Comparison of ENCODE assay signal across 11 cellular contexts in genomic region chr13:113976711-113977684, GRCh38. TPM values are rescaled to one million over a fixed set of nuclear protein-coding genes. Genes with fewer than 3 reads are reported as not detected.
DNase-seq lines count a peak whose midpoint lies in the region; ATAC-seq and TF ChIP-seq lines count a peak whose summit lies in the region.
"Had no signal": no experiment of that assay in that cellular context is flagged by ENCODE, and none has a peak within 500 bp of the region (broad histone marks: within the 10 kb centered on the region; RNA-seq: fewer than 3 reads in every experiment).

No MANE protein-coding gene starts in this region.

- H3K36me3 ChIP-seq in kidney epithelial cell (ENCODE audit: control insufficient read depth, insufficient read depth, low read length), result peaks cover 3% of the 10 kb centered on the region
- H3K36me3 ChIP-seq in thoracic aorta, result peaks cover 39% of the 10 kb centered on the region

- peak overlapping the region; percentile 65 for H3K27ac Mint-ChIP-seq in activated naive CD4-positive, alpha-beta T cell treated with anti-CD3 and anti-CD28 coated beads for 36 hours
- H3K27ac Mint-ChIP-seq in WTC11, result peak overlapping the region; percentile 27; the same call in 1 of the 2 replicates
- H3K27ac Mint-ChIP-seq: B cell, endodermal cell had no signal

- H3K9me3 ChIP-seq in thoracic aorta, result no peaks in the 10 kb centered on the region
- H3K9me3 ChIP-seq: Peyer's patch had no signal

- POLR2A ChIA-PET in WTC11 (lab: Charles Lee), result no interaction called here

- H3K4me3 Mint-ChIP-seq in activated naive CD4-positive, alpha-beta T cell treated with anti-CD3 and anti-CD28 coated beads for 36 hours, result no peak overlapping the region
- H3K4me3 Mint-ChIP-seq in WTC11, result no peak overlapping the region
- H3K4me3 Mint-ChIP-seq: B cell, endodermal cell had no signal

- no peak for DNase-seq in activated naive CD4-positive, alpha-beta T cell treated with anti-CD3 and anti-CD28 coated beads for 36 hours
- no peak for DNase-seq in activated naive CD4-positive, alpha-beta T cell treated with Interleukin-2 at 50 U/mL for 16 hours
- DNase-seq in WTC11 (ENCODE audit: low spot score) (peak; percentile 8), kidney epithelial cell (ENCODE audit: low read depth) (peak; percentile 37), thoracic aorta (ENCODE audit: low spot score) (peak; percentile 2)
- DNase-seq in activated effector memory CD4-positive, alpha-beta T cell treated with Interleukin-2 at 50 U/mL for 16 hours, result no peak
- DNase-seq: endodermal cell had no signal

- H3K27ac ChIP-seq in thoracic aorta, result peak overlapping the region; percentile 51 to 69
- H3K27ac ChIP-seq: Peyer's patch had no signal

- no peaks in the 10 kb centered on the region for H3K27me3 Mint-ChIP-seq in activated naive CD4-positive, alpha-beta T cell treated with anti-CD3 and anti-CD28 coated beads for 36 hours (ENCODE audit: low read depth)
- H3K27me3 Mint-ChIP-seq in WTC11 (ENCODE audit: low read depth), result no peaks in the 10 kb centered on the region
- H3K27me3 Mint-ChIP-seq: B cell had no signal

- no peak; the same call in 1 of the 2 replicates for ATAC-seq in WTC11
- ATAC-seq in thoracic aorta (ENCODE audit: insufficient number of reproducible peaks, low FRiP score, low read depth), result peak; percentile 61
- no peak for ATAC-seq in GM21717 (IDR thresholded peaks at IDR 0.05; ENCODE audit: unreplicated experiment)
- no peak for ATAC-seq in HG02970 (IDR thresholded peaks at IDR 0.05; ENCODE audit: low FRiP score, unreplicated experiment)

- H3K9me3 Mint-ChIP-seq in activated naive CD4-positive, alpha-beta T cell treated with anti-CD3 and anti-CD28 coated beads for 36 hours, result no peaks in the 10 kb centered on the region
- H3K9me3 Mint-ChIP-seq in WTC11, result peaks cover 7% of the 10 kb centered on the region
- H3K9me3 Mint-ChIP-seq: endodermal cell had no signal

- intact Hi-C loops in activated naive CD4-positive, alpha-beta T cell treated with anti-CD3 and anti-CD28 coated beads for 36 hours (cut with micrococcal nuclease), result no loop called here

- H3K36me3 Mint-ChIP-seq in activated naive CD4-positive, alpha-beta T cell treated with anti-CD3 and anti-CD28 coated beads for 36 hours (ENCODE audit: low read depth), result peaks cover 31% of the 10 kb centered on the region
- peaks cover 22% of the 10 kb centered on the region for H3K36me3 Mint-ChIP-seq in WTC11

- peaks cover 13 to 20% of the 10 kb centered on the region in 2 donors for H3K4me1 ChIP-seq in thoracic aorta (ENCODE audit: control insufficient read depth in 1 of 2, low read depth in 2 of 2)
- H3K4me1 ChIP-seq: Peyer's patch had no signal

- no peak for TF ChIP-seq CTCF in WTC11 (IDR thresholded peaks at IDR 0.05)
- no peak for TF ChIP-seq CTCF in kidney epithelial cell (IDR thresholded peaks at IDR 0.05; ENCODE audit: insufficient read depth, low read length, poor library complexity, severe bottlenecking)
- TF ChIP-seq CTCF in thoracic aorta (IDR thresholded peaks at IDR 0.05), result no peak

- CTCF ChIA-PET in activated naive CD4-positive, alpha-beta T cell treated with anti-CD3 and anti-CD28 coated beads for 36 hours (lab: Charles Lee), result no interaction called here
- CTCF ChIA-PET in WTC11 (lab: Charles Lee), result no interaction called here

- no peaks in the 10 kb centered on the region for H3K4me1 Mint-ChIP-seq in activated naive CD4-positive, alpha-beta T cell treated with anti-CD3 and anti-CD28 coated beads for 36 hours (ENCODE audit: low read depth)
- no peaks in the 10 kb centered on the region for H3K4me1 Mint-ChIP-seq in WTC11
- H3K4me1 Mint-ChIP-seq: B cell, endodermal cell had no signal

- H3K27me3 ChIP-seq in kidney epithelial cell (ENCODE audit: control insufficient read depth, insufficient read depth, low read length), result no peaks in the 10 kb centered on the region
- no peaks in the 10 kb centered on the region for H3K27me3 ChIP-seq in thoracic aorta (replicated peaks; ENCODE audit: insufficient read depth)
- H3K27me3 ChIP-seq: Peyer's patch had no signal

- H3K4me3 ChIP-seq in kidney epithelial cell (ENCODE audit: low read depth, low read length), result no peak overlapping the region
- no peak overlapping the region for H3K4me3 ChIP-seq in thoracic aorta
- H3K4me3 ChIP-seq: Peyer's patch had no signal

TF ChIP-seq in WTC11, 78 proteins besides CTCF, POLR2A, EP300 and RAD21:
- TF ChIP-seq ARID4B (CRISPR knock-in tag; IDR thresholded peaks at IDR 0.05; ENCODE audit: borderline replicate concordance) (no peak), ZNF671 (CRISPR knock-in tag; IDR thresholded peaks at IDR 0.05) (no peak), NFATC4 (CRISPR knock-in tag; IDR thresholded peaks at IDR 0.05) (no peak)

RNA-seq across cellular contexts. Expression of gene C13orf46, which starts 3.1 kb away (rescaled TPM):
- 1 to 10 TPM; 1.7 to 1.8 TPM for total RNA-seq in activated naive CD4-positive, alpha-beta T cell treated with anti-CD3 and anti-CD28 coated beads for 36 hours
- 0.27 to 0.50 TPM (median 0.37 TPM) in 3 replicates for total RNA-seq in WTC11 (2021)
- 0.04 TPM in 1 of 2 replicates, not detected in the other for total RNA-seq in kidney epithelial cell
- 1 to 10 TPM; 1.1 TPM for total RNA-seq in thoracic aorta

Comparison
In these comparisons a context has a peak if more than half of its experiments do, and no peak if none do; other contexts are left out.
1. DNase-seq: peak in WTC11 (single experiment), kidney epithelial cell (single experiment) and thoracic aorta (single experiment); none in activated naive CD4-positive, alpha-beta T cell treated with anti-CD3 and anti-CD28 coated beads for 36 hours (single experiment), activated naive CD4-positive, alpha-beta T cell treated with Interleukin-2 at 50 U/mL for 16 hours (single experiment) and activated effector memory CD4-positive, alpha-beta T cell treated with Interleukin-2 at 50 U/mL for 16 hours (single experiment).